Comparison of ENCODE assay signal across 14 cellular contexts in genomic region chr12:124296295-124296915, GRCh38. TPM values are rescaled to one million over a fixed set of nuclear protein-coding genes. Genes with fewer than 3 reads are reported as not detected.
DNase-seq lines count a peak whose midpoint lies in the region; ATAC-seq, FAIRE-seq and TF ChIP-seq lines count a peak whose summit lies in the region.
"Had no signal": no experiment of that assay in that cellular context is flagged by ENCODE, and none has a peak within 500 bp of the region (broad histone marks: within the 10 kb centered on the region; RNA-seq: fewer than 3 reads in every experiment).

No MANE protein-coding gene starts in this region.

- intact Hi-C loops in kidney (cut with DNase I) (no loop called here), sciatic nerve (cut with DNase I) (no loop called here)
- intact Hi-C loops in CD4-positive, alpha-beta T cell (cut with DNase I, micrococcal nuclease), result no loop called here

- H3K4me3 ChIP-seq in HEK293 (ENCODE audit: low read depth, low read length), result no peak overlapping the region
- H3K4me3 ChIP-seq in astrocyte of the cerebellum (ENCODE audit: low read depth, low read length), result peak overlapping the region; percentile 60
- H3K4me3 ChIP-seq in kidney (ENCODE audit: low read length in 2 of 2), result no peak overlapping the region

- H3K27ac Mint-ChIP-seq in CD4-positive, alpha-beta T cell, result no peak overlapping the region
- H3K27ac Mint-ChIP-seq: activated naive CD8-positive, alpha-beta T cell treated with anti-CD3 and anti-CD28 coated beads, Interleukin-2, amount 50 U/mL, for 24 hours; stimulated activated effector memory CD8-positive, alpha-beta T cell treated with anti-CD3 and anti-CD28 coated beads, Interleukin-12 subunit alpha, Interleukin-12 subunit beta, amount 100 ng/mL, for 72 hours had no signal

- H3K36me3 Mint-ChIP-seq in CD4-positive, alpha-beta T cell (ENCODE audit: low read depth), result no peaks in the 10 kb centered on the region
- H3K36me3 Mint-ChIP-seq: stimulated activated effector memory CD8-positive, alpha-beta T cell treated with anti-CD3 and anti-CD28 coated beads, Interleukin-12 subunit alpha, Interleukin-12 subunit beta, amount 100 ng/mL, for 72 hours had no signal

- no peaks in the 10 kb centered on the region for H3K9me3 ChIP-seq in HEK293 (ENCODE audit: control insufficient read depth, insufficient read depth, low read depth, low read length)
- no peaks in the 10 kb centered on the region for H3K9me3 ChIP-seq in kidney (ENCODE audit: control insufficient read depth in 1 of 2, low read length in 2 of 2)
- no peaks in the 10 kb centered on the region for H3K9me3 ChIP-seq in CD4-positive, alpha-beta T cell (ENCODE audit: control insufficient read depth, low read length)

- H3K27me3 Mint-ChIP-seq in CD4-positive, alpha-beta T cell, result peaks cover 61% of the 10 kb centered on the region

- POLR2A ChIA-PET in HEK293 (lab: Yijun Ruan, JAX), result no interaction called here
- POLR2A ChIA-PET in CD4-positive, alpha-beta T cell (lab: Charles Lee), result no interaction called here

- in situ Hi-C loops in astrocyte of the cerebellum (cut with HindIII; ENCODE audit: low sequenced_read_pairs), result no loop called here

- H3K27me3 ChIP-seq in CD4-positive, alpha-beta T cell (ENCODE audit: control insufficient read depth, insufficient read depth, low read length), result peaks cover 41% of the 10 kb centered on the region

- ATAC-seq in sciatic nerve (peak; percentile 10), GM18909 (IDR thresholded peaks at IDR 0.05; ENCODE audit: poor library complexity, unreplicated experiment) (no peak), GM21360 (IDR thresholded peaks at IDR 0.05; ENCODE audit: unreplicated experiment) (no peak)
- no peak for ATAC-seq in CD4-positive, alpha-beta T cell (ENCODE audit: poor library complexity)
- ATAC-seq: stimulated activated effector memory CD8-positive, alpha-beta T cell treated with anti-CD3 and anti-CD28 coated beads, Interleukin-12 subunit alpha, Interleukin-12 subunit beta, amount 100 ng/mL, for 72 hours had no signal

- H3K36me3 ChIP-seq in HEK293 (ENCODE audit: control insufficient read depth in 2 of 2, insufficient read depth in 1 of 2, low read length in 2 of 2), result no peaks in the 10 kb centered on the region
- no peaks in the 10 kb centered on the region for H3K36me3 ChIP-seq in kidney (ENCODE audit: control insufficient read depth in 1 of 2, insufficient read depth in 2 of 2, low read length in 2 of 2)

- H3K9me3 Mint-ChIP-seq in CD4-positive, alpha-beta T cell, result no peaks in the 10 kb centered on the region
- H3K9me3 Mint-ChIP-seq: activated naive CD8-positive, alpha-beta T cell treated with anti-CD3 and anti-CD28 coated beads, Interleukin-2, amount 50 U/mL, for 24 hours; stimulated activated effector memory CD8-positive, alpha-beta T cell treated with anti-CD3 and anti-CD28 coated beads, Interleukin-12 subunit alpha, Interleukin-12 subunit beta, amount 100 ng/mL, for 72 hours had no signal

- TF ChIP-seq CTCF in HEK293 (tag by site-specific recombination; IDR thresholded peaks at IDR 0.05), result no peak
- no peak for TF ChIP-seq CTCF in astrocyte of the cerebellum (IDR thresholded peaks at IDR 0.05; ENCODE audit: low read depth, low read length, missing control alignments)
- TF ChIP-seq CTCF in kidney (IDR thresholded peaks at IDR 0.05; ENCODE audit: borderline replicate concordance, extremely low read depth, insufficient read depth), result no peak
- TF ChIP-seq CTCF in CD4-positive, alpha-beta T cell (IDR thresholded peaks at IDR 0.05), result no peak

- CTCF ChIA-PET in HEK293 (lab: Yijun Ruan, JAX), result interaction anchor here (1.2 kb wide), 1 partner anchor 475 kb away, joined by 3 read pairs; no protein-coding TSS in a partner anchor
- CTCF ChIA-PET in CD4-positive, alpha-beta T cell (lab: Charles Lee), result no interaction called here

- no peak overlapping the region for H3K9ac ChIP-seq in kidney (ENCODE audit: low read length in 2 of 2)

- DNase-seq in astrocyte of the cerebellum (ENCODE audit: low read depth) (no peak), kidney (peak; percentile 65), sciatic nerve (ENCODE audit: low spot score) (no peak), NCI-H2196 (lab: John Stamatoyannopoulos, UW; ENCODE audit: unreplicated experiment) (no peak)
- DNase-seq in CD4-positive, alpha-beta T cell, result no peak
- DNase-seq: activated naive CD8-positive, alpha-beta T cell treated with anti-CD3 and anti-CD28 coated beads, Interleukin-2, amount 50 U/mL, for 24 hours; MM.1S; NCI-H446; stimulated activated CD4-positive, alpha-beta T cell treated with anti-CD3 and anti-CD28 coated beads, Interleukin-1b, Interleukin-23, amount 100 ng/mL, for 48 hours had no signal

- H3K4me1 ChIP-seq in HEK293 (ENCODE audit: control insufficient read depth, insufficient read depth, low read length) (no peaks in the 10 kb centered on the region), kidney (ENCODE audit: control insufficient read depth in 1 of 2, insufficient read depth in 1 of 2, low read depth in 1 of 2, low read length in 2 of 2) (peaks cover 0 to 5% of the 10 kb centered on the region in 2 donors)

- H3K4me1 Mint-ChIP-seq in CD4-positive, alpha-beta T cell (ENCODE audit: low read depth), result peaks cover 4% of the 10 kb centered on the region
- H3K4me1 Mint-ChIP-seq: stimulated activated effector memory CD8-positive, alpha-beta T cell treated with anti-CD3 and anti-CD28 coated beads, Interleukin-12 subunit alpha, Interleukin-12 subunit beta, amount 100 ng/mL, for 72 hours had no signal

- H3K27ac ChIP-seq in HEK293 (ENCODE audit: extremely low read depth, low read depth, low read length) (no peak overlapping the region), kidney (ENCODE audit: low read depth in 2 of 2, low read length in 2 of 2) (no peak overlapping the region)
- H3K27ac ChIP-seq in CD4-positive, alpha-beta T cell (ENCODE audit: low read depth, low read length), result no peak overlapping the region

- FAIRE-seq in kidney (lab: Jason Lieb, UNC), result no peak
- FAIRE-seq: GM12892 had no signal

- no peak overlapping the region for H3K4me3 Mint-ChIP-seq in CD4-positive, alpha-beta T cell
- H3K4me3 Mint-ChIP-seq: activated naive CD8-positive, alpha-beta T cell treated with anti-CD3 and anti-CD28 coated beads, Interleukin-2, amount 50 U/mL, for 24 hours; stimulated activated effector memory CD8-positive, alpha-beta T cell treated with anti-CD3 and anti-CD28 coated beads, Interleukin-12 subunit alpha, Interleukin-12 subunit beta, amount 100 ng/mL, for 72 hours had no signal

TF ChIP-seq in HEK293, 187 proteins besides CTCF, POLR2A, EP300 and RAD21:
- TF ChIP-seq KLF1 (tag by site-specific recombination; IDR thresholded peaks at IDR 0.05) (0 out of 2 replicates have a peak, but pooled peaks have one; percentile 11), SCRT1 (tag by site-specific recombination; IDR thresholded peaks at IDR 0.05; ENCODE audit: borderline replicate concordance) (no peak)

RNA-seq across cellular contexts. Expression of gene RFLNA, which starts 1.5 kb away (rescaled TPM):
- total RNA-seq in kidney, result 0.76 TPM
- polyA plus RNA-seq in kidney (ENCODE audit: insufficient read depth, low read depth, low replicate concordance), result 0.82 TPM
- 28.1 TPM for total RNA-seq in sciatic nerve
- not detected for total RNA-seq in CD4-positive, alpha-beta T cell

Comparison
In these comparisons a context has a peak if more than half of its experiments do, and no peak if none do; other contexts are left out.
1. RNA of gene RFLNA, which starts 1.5 kb away (total RNA-seq): 28.1 TPM in sciatic nerve (single experiment); 0.76 TPM in kidney (single experiment) and not detected in CD4-positive, alpha-beta T cell; every median in the first group is over 10 times any median in the second.